Comparison of ENCODE assay signal across 4 cellular contexts in genomic region chr1:102089791-102090190, GRCh38.
"Had no signal": no experiment of that assay in that cellular context is flagged by ENCODE, and none has a peak within 500 bp of the region (broad histone marks: within the 10 kb centered on the region; RNA-seq: fewer than 3 reads in every experiment).

No MANE protein-coding gene starts in this region.

- H2AFZ ChIP-seq: GM23338 had no signal

- H3K4me2 ChIP-seq: GM23338 had no signal

- DNase-seq: H9, HCEC 1CT, IMR-90 had no signal

- ATAC-seq: GM23338 had no signal

- H3K4me3 ChIP-seq: GM23338 had no signal

- H3K4me3 Mint-ChIP-seq: GM23338, H9 had no signal

- H3K4me1 Mint-ChIP-seq: GM23338 had no signal

- H3K27ac Mint-ChIP-seq: GM23338, H9 had no signal
